ENCODE assay signal across 10 cellular contexts in genomic region chr11:9689721-9690120, GRCh38. TPM values are rescaled to one million over a fixed set of nuclear protein-coding genes. Genes with fewer than 3 reads are reported as not detected.
DNase-seq lines count a peak whose midpoint lies in the region; ATAC-seq and TF ChIP-seq lines count a peak whose summit lies in the region.
"Had no signal": no experiment of that assay in that cellular context is flagged by ENCODE, and none has a peak within 500 bp of the region (broad histone marks: within the 10 kb centered on the region; RNA-seq: fewer than 3 reads in every experiment).

No MANE protein-coding gene starts in this region.

- POLR2A ChIA-PET in HCT116 (lab: Charles Lee), result no interaction called here

- no peaks in the 10 kb centered on the region for H3K9me3 Mint-ChIP-seq in mesothelial cell of epicardium
- H3K9me3 Mint-ChIP-seq: effector memory CD8-positive, alpha-beta T cell had no signal

- no peaks in the 10 kb centered on the region for H3K27me3 Mint-ChIP-seq in mesothelial cell of epicardium (ENCODE audit: low read depth)
- H3K27me3 Mint-ChIP-seq: effector memory CD8-positive, alpha-beta T cell had no signal

- H3K4me1 ChIP-seq in HCT116 (ENCODE audit: control insufficient read depth in 1 of 2, insufficient read depth in 2 of 2, low read length in 2 of 2) (peaks cover 6 to 31% of the 10 kb centered on the region in 2 experiments; a peak in 3 of 4 replicates), thyroid gland (peaks cover 30 to 55% of the 10 kb centered on the region in 2 donors)

- no peak for DNase-seq in HCT116 (ENCODE audit: low read depth, low spot score)
- peak in 1 of 2 donors; percentile 19 for DNase-seq in thyroid gland
- no peak for DNase-seq in NCI-H82 treated with DMSO at 0.1 percent for 48 hours (lab: John Stamatoyannopoulos, UW; ENCODE audit: unreplicated experiment)
- no peak for DNase-seq in NAMALWA (ENCODE audit: low spot score)
- DNase-seq in mesothelial cell of epicardium (ENCODE audit: low spot score in 2 of 2, unreplicated experiment in 2 of 2), result no peak
- DNase-seq: effector memory CD8-positive, alpha-beta T cell; H7 had no signal

- no TSS peak for BruUV-seq in HCT116 (replicated peaks; lab: Mats Ljungman, UMichigan)

- H3K9me3 ChIP-seq in HCT116 (ENCODE audit: control insufficient read depth in 1 of 2, insufficient read depth in 1 of 2, low read depth in 1 of 2, low read length in 2 of 2), result no peaks in the 10 kb centered on the region
- H3K9me3 ChIP-seq in thyroid gland, result no peaks in the 10 kb centered on the region

- no peaks in the 10 kb centered on the region for H3K27me3 ChIP-seq in HCT116 (ENCODE audit: insufficient read depth, low read length)
- H3K27me3 ChIP-seq in layer of hippocampus (ENCODE audit: control insufficient read depth, insufficient read depth, low read length), result no peaks in the 10 kb centered on the region
- no peaks in the 10 kb centered on the region for H3K27me3 ChIP-seq in thyroid gland

- ATAC-seq in HCT116 (no peak), GM18858 (IDR thresholded peaks at IDR 0.05; ENCODE audit: unreplicated experiment) (no peak)
- ATAC-seq: effector memory CD8-positive, alpha-beta T cell had no signal

- peak overlapping the region; percentile 27; the same call in 1 of the 2 replicates for H3K4me2 ChIP-seq in HCT116 (ENCODE audit: low read length)

- no peaks in the 10 kb centered on the region for H4K20me1 ChIP-seq in HCT116 (ENCODE audit: insufficient read depth)

- H3K4me3 Mint-ChIP-seq in mesothelial cell of epicardium, result no peak overlapping the region
- H3K4me3 Mint-ChIP-seq: effector memory CD8-positive, alpha-beta T cell had no signal

- CTCF ChIA-PET in HCT116 (lab: Charles Lee), result interaction anchor here (1.2 kb wide), 1 partner anchor 58 kb away, joined by 3 read pairs; no protein-coding TSS in a partner anchor

- H3K36me3 Mint-ChIP-seq in mesothelial cell of epicardium, result peaks cover 6% of the 10 kb centered on the region

- RAD21 ChIA-PET in HCT116 (lab: Charles Lee; ENCODE audit: low non-redundant PET in 1 of 2, low total read pairs in 2 of 2, uncharacterized antibody in 2 of 2, unreplicated experiment in 2 of 2), result no interaction called here

- H3K9ac ChIP-seq in HCT116 (ENCODE audit: low read length), result no peak overlapping the region

- TF ChIP-seq POLR2A in HCT116 (IDR thresholded peaks at IDR 0.05; ENCODE audit: borderline replicate concordance, extremely low read depth, insufficient read depth, insufficient read length) (no peak), thyroid gland (IDR thresholded peaks at IDR 0.05) (no peak)

- H3K27ac ChIP-seq in HCT116 (ENCODE audit: low read depth, low read length) (no peak overlapping the region), adipose tissue (ENCODE audit: low read depth, low read length) (peak overlapping the region; percentile 29), layer of hippocampus (ENCODE audit: low read depth, low read length) (peak overlapping the region; percentile 95), thyroid gland (peak overlapping the region; percentile 13 to 73 (median 68))

- H2AFZ ChIP-seq in HCT116 (ENCODE audit: low read depth, low read length, poor library complexity, severe bottlenecking), result no peak overlapping the region

- intact Hi-C loops in HCT116 (cut with micrococcal nuclease), result no loop called here
- intact Hi-C loops in thyroid gland (cut with DNase I), result no loop called here

- H3K4me3 ChIP-seq in HCT116 (replicated peaks in 1 of 2; ENCODE audit: low read depth in 1 of 2, low read length in 2 of 2) (no peak overlapping the region), thyroid gland (replicated peaks in 1 of 3) (no peak overlapping the region)

- H3K9me2 ChIP-seq in HCT116 (ENCODE audit: insufficient read depth), result no peaks in the 10 kb centered on the region

- H3K27ac Mint-ChIP-seq in mesothelial cell of epicardium, result no peak overlapping the region
- H3K27ac Mint-ChIP-seq: effector memory CD8-positive, alpha-beta T cell had no signal

- no peak for TF ChIP-seq CTCF in HCT116 (IDR thresholded peaks at IDR 0.05 in 2 of 3, conservative IDR thresholded peaks at IDR 0.05 in 1 of 3; ENCODE audit: borderline replicate concordance in 1 of 3, insufficient read depth in 1 of 3, low read depth in 2 of 3, low read length in 2 of 3)
- TF ChIP-seq CTCF in thyroid gland (IDR thresholded peaks at IDR 0.05), result no peak
- no peak for TF ChIP-seq CTCF in mesothelial cell of epicardium (IDR thresholded peaks at IDR 0.05; ENCODE audit: unreplicated experiment)

- 0 out of 2 replicates have a peak, but pooled peaks cover 5% of the 10 kb centered on the region for H3K79me2 ChIP-seq in HCT116 (ENCODE audit: insufficient read depth, low read length)

- no peak for TF ChIP-seq RAD21 in HCT116 (IDR thresholded peaks at IDR 0.05; ENCODE audit: low read depth)

- WGBS in adipose tissue, 3 donors, result 51 to 68% (median 61%) methylated on average over 5 of the region's 5 CpGs
- 62 to 64% methylated on average over 5 of the region's 5 CpGs for WGBS in thyroid gland, 2 donors

- H3K36me3 ChIP-seq in HCT116 (ENCODE audit: control insufficient read depth in 1 of 2, insufficient read depth in 2 of 2, low read length in 2 of 2) (no peaks in the 10 kb centered on the region), thyroid gland (peaks cover under 1 to 4% of the 10 kb centered on the region in 2 donors)

- H3K4me1 Mint-ChIP-seq in mesothelial cell of epicardium, result peaks cover 21% of the 10 kb centered on the region

TF ChIP-seq in HCT116, 20 proteins besides CTCF, POLR2A, EP300 and RAD21 (continues in another document):
- no peak for TF ChIP-seq EGR1 (IDR thresholded peaks at IDR 0.05; ENCODE audit: low read depth)
- TF ChIP-seq POLR2AphosphoS5 (IDR thresholded peaks at IDR 0.05; ENCODE audit: low read depth, low read length), result no peak
- TF ChIP-seq SIN3A (IDR thresholded peaks at IDR 0.05; ENCODE audit: low read depth), result no peak
- TF ChIP-seq, protein P1, sequence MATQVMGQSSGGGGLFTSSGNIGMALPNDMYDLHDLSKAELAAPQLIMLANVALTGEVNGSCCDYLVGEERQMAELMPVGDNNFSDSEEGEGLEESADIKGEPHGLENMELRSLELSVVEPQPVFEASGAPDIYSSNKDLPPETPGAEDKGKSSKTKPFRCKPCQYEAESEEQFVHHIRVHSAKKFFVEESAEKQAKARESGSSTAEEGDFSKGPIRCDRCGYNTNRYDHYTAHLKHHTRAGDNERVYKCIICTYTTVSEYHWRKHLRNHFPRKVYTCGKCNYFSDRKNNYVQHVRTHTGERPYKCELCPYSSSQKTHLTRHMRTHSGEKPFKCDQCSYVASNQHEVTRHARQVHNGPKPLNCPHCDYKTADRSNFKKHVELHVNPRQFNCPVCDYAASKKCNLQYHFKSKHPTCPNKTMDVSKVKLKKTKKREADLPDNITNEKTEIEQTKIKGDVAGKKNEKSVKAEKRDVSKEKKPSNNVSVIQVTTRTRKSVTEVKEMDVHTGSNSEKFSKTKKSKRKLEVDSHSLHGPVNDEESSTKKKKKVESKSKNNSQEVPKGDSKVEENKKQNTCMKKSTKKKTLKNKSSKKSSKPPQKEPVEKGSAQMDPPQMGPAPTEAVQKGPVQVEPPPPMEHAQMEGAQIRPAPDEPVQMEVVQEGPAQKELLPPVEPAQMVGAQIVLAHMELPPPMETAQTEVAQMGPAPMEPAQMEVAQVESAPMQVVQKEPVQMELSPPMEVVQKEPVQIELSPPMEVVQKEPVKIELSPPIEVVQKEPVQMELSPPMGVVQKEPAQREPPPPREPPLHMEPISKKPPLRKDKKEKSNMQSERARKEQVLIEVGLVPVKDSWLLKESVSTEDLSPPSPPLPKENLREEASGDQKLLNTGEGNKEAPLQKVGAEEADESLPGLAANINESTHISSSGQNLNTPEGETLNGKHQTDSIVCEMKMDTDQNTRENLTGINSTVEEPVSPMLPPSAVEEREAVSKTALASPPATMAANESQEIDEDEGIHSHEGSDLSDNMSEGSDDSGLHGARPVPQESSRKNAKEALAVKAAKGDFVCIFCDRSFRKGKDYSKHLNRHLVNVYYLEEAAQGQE (IDR thresholded peaks at IDR 0.05; ENCODE audit: low read depth), result no peak
- TF ChIP-seq, protein P2, sequence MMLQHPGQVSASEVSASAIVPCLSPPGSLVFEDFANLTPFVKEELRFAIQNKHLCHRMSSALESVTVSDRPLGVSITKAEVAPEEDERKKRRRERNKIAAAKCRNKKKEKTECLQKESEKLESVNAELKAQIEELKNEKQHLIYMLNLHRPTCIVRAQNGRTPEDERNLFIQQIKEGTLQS (IDR thresholded peaks at IDR 0.05), result no peak
- TF ChIP-seq CBX3 (IDR thresholded peaks at IDR 0.05; ENCODE audit: low read depth), result no peak
- TF ChIP-seq ZFX (IDR thresholded peaks at IDR 0.05), result no peak
- no peak for TF ChIP-seq ELF1 (IDR thresholded peaks at IDR 0.05; ENCODE audit: borderline replicate concordance, low read depth)
- TF ChIP-seq SP1 (IDR thresholded peaks at IDR 0.05; ENCODE audit: low read depth), result no peak
- no peak for TF ChIP-seq CEBPB (IDR thresholded peaks at IDR 0.05; ENCODE audit: low read depth)
- TF ChIP-seq TCF7L2 (IDR thresholded peaks at IDR 0.05; ENCODE audit: borderline replicate concordance, extremely low read depth, insufficient read depth, insufficient read length), result no peak
- no peak for TF ChIP-seq ZBTB33 (IDR thresholded peaks at IDR 0.05; ENCODE audit: extremely low read depth, insufficient replicate concordance, low read length)
- TF ChIP-seq EZH2phosphoT487 (IDR thresholded peaks at IDR 0.05; ENCODE audit: borderline replicate concordance), result no peak
- no peak for TF ChIP-seq FOSL1 (IDR thresholded peaks at IDR 0.05; ENCODE audit: low read depth)
- TF ChIP-seq JUND (IDR thresholded peaks at IDR 0.05), result no peak
- TF ChIP-seq EZH2 (IDR thresholded peaks at IDR 0.05), result no peak

RNA-seq across cellular contexts. Expression of gene SWAP70, which starts 25.8 kb away (rescaled TPM):
- total RNA-seq in HCT116 (2021; ENCODE audit: unreplicated experiment), result 20.6 TPM
- polyA plus RNA-seq in HCT116 (2012), result 7.3 and 7.8 TPM in 2 replicates
- 10 to 100 TPM in 2 of 3 donors, 1 to 10 TPM in 1; 6.0 to 32.6 (median 27.6) TPM for polyA plus RNA-seq in adipose tissue
- total RNA-seq in thyroid gland, result 10 to 100 TPM; 29.7 to 53.6 (median 38.8) TPM
- 22.9 to 25.9 TPM (median 24.0 TPM) in 3 replicates for total RNA-seq in mesothelial cell of epicardium
